In the genomic region with DNA sequence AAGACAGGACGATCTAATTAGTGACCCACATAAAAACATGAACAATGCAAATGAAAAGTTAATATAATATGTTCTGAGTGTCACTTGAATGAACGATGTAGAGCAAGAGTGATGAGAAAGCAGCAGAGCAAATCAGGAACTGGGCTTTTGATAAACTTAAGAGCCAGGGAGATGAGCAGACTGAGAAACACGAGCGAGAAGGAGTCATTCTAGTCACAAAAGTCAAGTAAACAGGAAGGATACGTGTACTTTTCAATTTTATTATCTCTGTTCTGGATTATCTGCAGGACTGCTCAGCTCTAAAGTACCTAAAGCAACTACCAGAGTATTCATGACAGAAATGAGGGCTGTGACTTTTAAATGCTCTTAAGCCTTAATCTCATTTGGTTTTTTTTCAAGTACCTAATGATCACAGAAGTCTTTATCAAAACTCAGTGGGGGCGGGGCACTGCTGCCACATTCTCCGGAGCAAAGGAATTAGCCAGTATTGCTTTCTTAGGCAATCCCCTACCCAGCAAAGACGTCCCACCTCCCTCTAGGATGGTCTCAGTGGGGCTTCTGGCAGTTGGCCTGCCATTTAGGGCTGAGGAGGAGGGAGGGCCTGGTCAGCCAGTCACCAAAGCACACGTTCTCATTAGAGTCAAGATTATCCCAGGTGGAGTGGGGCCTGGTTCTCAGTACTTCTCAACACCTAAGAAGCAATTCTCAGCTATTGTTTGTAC, we compare ENCODE assay signal across 2 cellular contexts.
A peak's percentile ranks its signal among the peaks of the same experiment; 100 is the strongest.
TF ChIP-seq lines count a peak whose summit lies in the region.

No MANE protein-coding gene starts in this region.

TF ChIP-seq in HEK293, 187 proteins besides CTCF, POLR2A, EP300 and RAD21:
- TF ChIP-seq, protein P1, sequence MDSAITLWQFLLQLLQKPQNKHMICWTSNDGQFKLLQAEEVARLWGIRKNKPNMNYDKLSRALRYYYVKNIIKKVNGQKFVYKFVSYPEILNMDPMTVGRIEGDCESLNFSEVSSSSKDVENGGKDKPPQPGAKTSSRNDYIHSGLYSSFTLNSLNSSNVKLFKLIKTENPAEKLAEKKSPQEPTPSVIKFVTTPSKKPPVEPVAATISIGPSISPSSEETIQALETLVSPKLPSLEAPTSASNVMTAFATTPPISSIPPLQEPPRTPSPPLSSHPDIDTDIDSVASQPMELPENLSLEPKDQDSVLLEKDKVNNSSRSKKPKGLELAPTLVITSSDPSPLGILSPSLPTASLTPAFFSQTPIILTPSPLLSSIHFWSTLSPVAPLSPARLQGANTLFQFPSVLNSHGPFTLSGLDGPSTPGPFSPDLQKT (IDR thresholded peaks at IDR 0.05; ENCODE audit: borderline replicate concordance, low read depth, low read length) = no peak
- TF ChIP-seq ZIC2 (tag by site-specific recombination; IDR thresholded peaks at IDR 0.05) (peak; percentile 59; the same call in 1 of the 2 replicates), SP2 (tag by site-specific recombination; IDR thresholded peaks at IDR 0.05) (peak; percentile 43; the same call in 1 of the 2 replicates)
- TF ChIP-seq, protein P2, sequence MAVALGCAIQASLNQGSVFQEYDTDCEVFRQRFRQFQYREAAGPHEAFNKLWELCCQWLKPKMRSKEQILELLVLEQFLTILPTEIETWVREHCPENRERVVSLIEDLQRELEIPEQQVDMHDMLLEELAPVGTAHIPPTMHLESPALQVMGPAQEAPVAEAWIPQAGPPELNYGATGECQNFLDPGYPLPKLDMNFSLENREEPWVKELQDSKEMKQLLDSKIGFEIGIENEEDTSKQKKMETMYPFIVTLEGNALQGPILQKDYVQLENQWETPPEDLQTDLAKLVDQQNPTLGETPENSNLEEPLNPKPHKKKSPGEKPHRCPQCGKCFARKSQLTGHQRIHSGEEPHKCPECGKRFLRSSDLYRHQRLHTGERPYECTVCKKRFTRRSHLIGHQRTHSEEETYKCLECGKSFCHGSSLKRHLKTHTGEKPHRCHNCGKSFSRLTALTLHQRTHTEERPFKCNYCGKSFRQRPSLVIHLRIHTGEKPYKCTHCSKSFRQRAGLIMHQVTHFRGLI (tag by site-specific recombination; IDR thresholded peaks at IDR 0.05) = peak; percentile 61; the same call in 1 of the 2 replicates

TF ChIP-seq in K562, 482 proteins besides CTCF, POLR2A, EP300 and RAD21:
- TF ChIP-seq SPI1 (IDR thresholded peaks at IDR 0.05; ENCODE audit: borderline replicate concordance, low read depth, low read length) (peak; percentile 10; the same call in 1 of the 2 replicates), ZNF384 (IDR thresholded peaks at IDR 0.05; ENCODE audit: low read depth, low read length) (0 out of 2 replicates have a peak, but pooled peaks have one; percentile 9), MTF1 (CRISPR knock-in tag; IDR thresholded peaks at IDR 0.05; ENCODE audit: borderline replicate concordance) (0 out of 2 replicates have a peak, but pooled peaks have one; percentile 18), RBFOX2 (IDR thresholded peaks at IDR 0.05; ENCODE audit: low read depth, low read length) (0 out of 2 replicates have a peak, but pooled peaks have one; percentile 23), RBBP5 (IDR thresholded peaks at IDR 0.05; ENCODE audit: borderline replicate concordance, insufficient read depth, low read length, poor library complexity, severe bottlenecking) (peak; percentile 30), KLF10 (CRISPR knock-in tag; IDR thresholded peaks at IDR 0.05) (no peak), ESRRA (IDR thresholded peaks at IDR 0.05; ENCODE audit: borderline replicate concordance, low read depth) (no peak), RBM22 (IDR thresholded peaks at IDR 0.05; ENCODE audit: low read depth, low read length, poor library complexity, severe bottlenecking) (no peak), ZNF592 (IDR thresholded peaks at IDR 0.05) (0 out of 2 replicates have a peak, but pooled peaks have one; percentile 8), HMBOX1 (IDR thresholded peaks at IDR 0.05) (peak; percentile 47; the same call in 1 of the 2 replicates)
- TF ChIP-seq, protein P3, sequence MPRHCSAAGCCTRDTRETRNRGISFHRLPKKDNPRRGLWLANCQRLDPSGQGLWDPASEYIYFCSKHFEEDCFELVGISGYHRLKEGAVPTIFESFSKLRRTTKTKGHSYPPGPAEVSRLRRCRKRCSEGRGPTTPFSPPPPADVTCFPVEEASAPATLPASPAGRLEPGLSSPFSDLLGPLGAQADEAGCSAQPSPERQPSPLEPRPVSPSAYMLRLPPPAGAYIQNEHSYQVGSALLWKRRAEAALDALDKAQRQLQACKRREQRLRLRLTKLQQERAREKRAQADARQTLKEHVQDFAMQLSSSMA (CRISPR knock-in tag; IDR thresholded peaks at IDR 0.05) = no peak
